Comparison of ENCODE assay signal across 7 cellular contexts in the genomic region with DNA sequence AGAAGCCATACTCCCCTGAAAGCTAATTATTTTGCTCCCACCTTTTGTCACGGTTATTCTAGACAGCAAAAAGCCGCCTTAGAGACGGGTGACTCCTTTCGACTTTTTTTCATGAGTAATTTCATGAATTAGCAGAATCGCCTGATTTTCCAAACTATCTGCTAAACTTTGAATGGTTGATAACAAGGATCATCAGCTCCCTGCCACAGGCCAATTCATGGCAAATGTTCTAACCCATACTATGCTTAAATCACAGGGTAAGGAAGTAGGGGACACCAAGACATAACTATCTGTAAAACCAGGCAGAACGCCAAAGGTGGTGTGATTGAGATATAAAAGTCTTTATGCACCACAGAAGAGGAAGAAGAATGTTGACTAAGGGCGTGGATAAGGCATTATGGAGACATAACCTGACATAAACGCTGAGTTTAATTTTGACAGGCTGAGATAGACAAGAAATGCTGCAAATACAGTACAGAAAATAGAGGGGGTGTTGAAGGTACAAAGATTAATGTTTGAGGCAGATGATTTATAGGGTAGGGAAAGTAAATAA. TPM values are rescaled to one million over a fixed set of nuclear protein-coding genes. Genes with fewer than 3 reads are reported as not detected.
DNase-seq lines count a peak whose midpoint lies in the region; ATAC-seq and TF ChIP-seq lines count a peak whose summit lies in the region.

No MANE protein-coding gene starts in this region.

- no peaks in the 10 kb centered on the region for H3K27me3 ChIP-seq in body of pancreas

- H3K36me3 ChIP-seq in body of pancreas (replicated peaks in 1 of 2; ENCODE audit: insufficient read depth in 1 of 2, low read depth in 2 of 2) (no peaks in the 10 kb centered on the region), mesodermal cell (ENCODE audit: control insufficient read depth, insufficient read depth, low read length) (no peaks in the 10 kb centered on the region)

- TF ChIP-seq CTCF in GM10266 (IDR thresholded peaks at IDR 0.05; ENCODE audit: control insufficient read depth, insufficient read depth, low read depth, missing control alignments), result no peak
- no peak for TF ChIP-seq CTCF in NB4 (IDR thresholded peaks at IDR 0.05; ENCODE audit: low read depth, low read length)
- no peak for TF ChIP-seq CTCF in body of pancreas (IDR thresholded peaks at IDR 0.05)

- ATAC-seq in body of pancreas (no peak), HG02763 (IDR thresholded peaks at IDR 0.05; ENCODE audit: unreplicated experiment) (no peak)

- TF ChIP-seq POLR2A in NB4 (IDR thresholded peaks at IDR 0.05; ENCODE audit: extremely low read depth, insufficient read length) (no peak), body of pancreas (IDR thresholded peaks at IDR 0.05) (no peak)

- H3K4me1 ChIP-seq in body of pancreas, result peaks cover 13% of the 10 kb centered on the region
- peaks cover 9% of the 10 kb centered on the region for H3K4me1 ChIP-seq in mesodermal cell (ENCODE audit: control insufficient read depth, insufficient read depth, low read length, poor library complexity, severe bottlenecking)

- peak; percentile 16 for DNase-seq in GM10266 (ENCODE audit: extremely low spot score)
- peak; percentile 82 for DNase-seq in NB4 (ENCODE audit: low read depth)
- peak in 1 of 4 donors; percentile 34 for DNase-seq in body of pancreas
- no peak for DNase-seq in hypothalamus (lab: John Stamatoyannopoulos, UW)
- DNase-seq in activated CD8-positive, alpha-beta memory T cell treated with anti-CD3 and anti-CD28 coated beads, Interleukin-2, amount 50 U/mL, for 48 hours, result no peak

- H3K9me3 ChIP-seq in body of pancreas (no peaks in the 10 kb centered on the region), mesodermal cell (ENCODE audit: control insufficient read depth, low read length) (no peaks in the 10 kb centered on the region)

- intact Hi-C loops in body of pancreas (cut with DNase I), result no loop called here

- H3K27ac ChIP-seq in body of pancreas (peak overlapping the region; percentile 46 to 85 (median 76)), mesodermal cell (ENCODE audit: low read depth, low read length, severe bottlenecking) (no peak overlapping the region)

- H3K4me3 ChIP-seq in NB4 (ENCODE audit: low read depth, low read length) (peak overlapping the region; percentile 91), body of pancreas (peak overlapping the region; percentile 74 to 84), mesodermal cell (ENCODE audit: extremely low read depth, insufficient read depth, low read length, poor library complexity, severe bottlenecking) (peak overlapping the region; percentile 80)

- WGBS in body of pancreas, 2 donors, result 5 to 6% methylated on average over 8 of the region's 8 CpGs
- WGBS in mesodermal cell (ENCODE audit: insufficient coverage in 2 of 2), 2 experiments, result 47 to 50% methylated on average over 7 of the region's 8 CpGs

RNA-seq across cellular contexts. Expression of a gene that starts 0.9 kb away (rescaled TPM):
- 10 to 100 TPM; 34.8 to 48.1 TPM for total RNA-seq in body of pancreas
- polyA plus RNA-seq in mesodermal cell (2013, experiment 1 of 2), result 21.0 TPM
- polyA plus RNA-seq in mesodermal cell (2013, experiment 2 of 2), result 21.3 TPM

RNA-seq across cellular contexts. Expression of a gene that starts 57.8 kb away (rescaled TPM):
- total RNA-seq in body of pancreas, result 1 to 10 TPM; 2.9 to 6.3 TPM
- polyA plus RNA-seq in mesodermal cell (2013, experiment 1 of 2), result 10.2 TPM
- 10.0 TPM for polyA plus RNA-seq in mesodermal cell (2013, experiment 2 of 2)

Comparison
In these comparisons a context has a peak if more than half of its experiments do, and no peak if none do; other contexts are left out.
1. DNase-seq: peak in GM10266 (single experiment) and NB4 (single experiment); none in hypothalamus (0 of 51) and activated CD8-positive, alpha-beta memory T cell treated with anti-CD3 and anti-CD28 coated beads, Interleukin-2, amount 50 U/mL, for 48 hours (single experiment).
2. Peak in every context shown above with its lines, with median percentiles within 50 percentile points of each other: H3K4me3 ChIP-seq.